24 cellular contexts compared by ENCODE assay signal in the genomic region with DNA sequence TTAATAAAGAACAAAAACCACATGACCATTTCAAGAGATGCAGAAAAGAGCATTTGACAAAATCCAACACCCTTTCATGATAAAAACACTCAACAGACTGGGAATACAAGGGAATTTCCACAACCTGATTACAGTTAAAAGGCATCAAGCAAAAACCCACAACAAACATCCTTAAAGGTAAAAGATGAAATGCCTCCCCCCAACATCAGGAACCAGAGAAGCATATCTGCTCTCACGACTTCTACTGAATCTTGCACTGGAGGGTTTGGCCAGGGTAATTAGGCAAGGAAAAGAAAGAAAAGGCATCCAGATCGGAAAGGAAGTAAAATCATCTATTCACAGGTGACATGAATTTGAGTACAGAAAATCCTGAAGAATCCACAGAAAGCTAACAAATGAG.
"Had no signal": no experiment of that assay in that cellular context is flagged by ENCODE, and none has a peak within 500 bp of the region (broad histone marks: within the 10 kb centered on the region; RNA-seq: fewer than 3 reads in every experiment).

No MANE protein-coding gene starts in this region.

- H3K9me3 Mint-ChIP-seq: activated naive CD4-positive, alpha-beta T cell treated with anti-CD3 and anti-CD28 coated beads for 36 hours; activated T-cell treated with anti-CD3 and anti-CD28 coated beads, Interleukin-2, amount 50 U/mL, for 4 hours; activated T-helper 2 cell treated with anti-CD3 and anti-CD28 coated beads, Interferon-gamma antibody, Interleukin-2, Interleukin-4, amounts not matched to agents 10 μg/mL and 5 μg/mL and 100 μg/mL, durations not matched to agents 14 hours and 24 hours and 36 hours; type B pancreatic cell had no signal

- H3K36me3 ChIP-seq: colonic mucosa, esophagus muscularis mucosa, left ventricle myocardium inferior, right lobe of liver, thoracic aorta, vagina had no signal

- H3K9me3 ChIP-seq: colonic mucosa, esophagus muscularis mucosa, left ventricle myocardium inferior, right lobe of liver, thoracic aorta, vagina had no signal

- ATAC-seq: activated CD4-positive, alpha-beta T cell treated with anti-CD3 and anti-CD28 coated beads for 36 hours; activated T-cell treated with anti-CD3 and anti-CD28 coated beads, Interleukin-2, amount 50 U/mL, for 4 hours; right lobe of liver; WTC11 had no signal

- H3K27ac ChIP-seq: colonic mucosa, esophagus muscularis mucosa, left ventricle myocardium inferior, right lobe of liver, thoracic aorta, vagina had no signal

- H3K27me3 Mint-ChIP-seq: activated CD4-positive, alpha-beta T cell treated with anti-CD3 and anti-CD28 coated beads for 36 hours; activated naive CD8-positive, alpha-beta T cell treated with anti-CD3 and anti-CD28 coated beads, Interleukin-2, amount 10 ng/mL, durations not matched to agents 7 days and 5 days had no signal

- H3K27me3 ChIP-seq: colonic mucosa, right lobe of liver, vagina had no signal

- H3K4me3 ChIP-seq: colonic mucosa, dorsolateral prefrontal cortex, esophagus muscularis mucosa, left ventricle myocardium inferior, right lobe of liver, skin epidermis, thoracic aorta, vagina had no signal

- H3K4me3 Mint-ChIP-seq: activated CD4-positive, alpha-beta T cell treated with anti-CD3 and anti-CD28 coated beads for 36 hours; activated naive CD4-positive, alpha-beta T cell treated with anti-CD3 and anti-CD28 coated beads for 36 hours; activated naive CD8-positive, alpha-beta T cell treated with anti-CD3 and anti-CD28 coated beads, Interleukin-2, amount 10 ng/mL, durations not matched to agents 7 days and 5 days; activated T-cell treated with anti-CD3 and anti-CD28 coated beads, Interleukin-2, amount 50 U/mL, for 4 hours; type B pancreatic cell; WTC11 had no signal

- H3K27ac Mint-ChIP-seq: activated CD4-positive, alpha-beta T cell treated with anti-CD3 and anti-CD28 coated beads for 36 hours; activated naive CD4-positive, alpha-beta T cell treated with anti-CD3 and anti-CD28 coated beads for 36 hours; activated naive CD8-positive, alpha-beta T cell treated with anti-CD3 and anti-CD28 coated beads, Interleukin-2, amount 10 ng/mL, durations not matched to agents 7 days and 5 days; activated T-helper 2 cell treated with anti-CD3 and anti-CD28 coated beads, Interferon-gamma antibody, Interleukin-2, Interleukin-4, amounts not matched to agents 10 μg/mL and 5 μg/mL and 100 μg/mL, durations not matched to agents 14 hours and 24 hours and 36 hours; type B pancreatic cell; WTC11 had no signal

- DNase-seq: activated CD4-positive, alpha-beta T cell treated with anti-CD3 and anti-CD28 coated beads for 36 hours; activated CD4-positive, alpha-beta T cell treated with anti-CD3 and anti-CD28 coated beads, Interleukin-2, amount 50 U/mL, for 4 hours; activated CD8-positive, alpha-beta memory T cell treated with anti-CD3 and anti-CD28 coated beads for 24 hours; activated CD8-positive, alpha-beta memory T cell treated with anti-CD3 and anti-CD28 coated beads, Interleukin-2, amount 50 U/mL, for 48 hours; activated naive CD4-positive, alpha-beta T cell treated with anti-CD3 and anti-CD28 coated beads for 36 hours; activated naive CD8-positive, alpha-beta T cell treated with anti-CD3 and anti-CD28 coated beads, Interleukin-2, amount 10 ng/mL, durations not matched to agents 7 days and 5 days; activated T-cell treated with anti-CD3 and anti-CD28 coated beads, Interleukin-2, amount 50 U/mL, for 4 hours; amniotic stem cell; colonic mucosa; dorsolateral prefrontal cortex; hippocampal formation; left ventricle myocardium inferior; occipital lobe; posterior cingulate gyrus; right lobe of liver; stimulated activated naive CD4-positive, alpha-beta T cell treated with Interleukin-2 at 50 U/mL for 16 hours; T-helper 9 cell had no signal

- H3K4me1 ChIP-seq: colonic mucosa, right lobe of liver, vagina had no signal

- H3K36me3 Mint-ChIP-seq: type B pancreatic cell, WTC11 had no signal
